ENCODE assay signal across 15 cellular contexts in the genomic region with DNA sequence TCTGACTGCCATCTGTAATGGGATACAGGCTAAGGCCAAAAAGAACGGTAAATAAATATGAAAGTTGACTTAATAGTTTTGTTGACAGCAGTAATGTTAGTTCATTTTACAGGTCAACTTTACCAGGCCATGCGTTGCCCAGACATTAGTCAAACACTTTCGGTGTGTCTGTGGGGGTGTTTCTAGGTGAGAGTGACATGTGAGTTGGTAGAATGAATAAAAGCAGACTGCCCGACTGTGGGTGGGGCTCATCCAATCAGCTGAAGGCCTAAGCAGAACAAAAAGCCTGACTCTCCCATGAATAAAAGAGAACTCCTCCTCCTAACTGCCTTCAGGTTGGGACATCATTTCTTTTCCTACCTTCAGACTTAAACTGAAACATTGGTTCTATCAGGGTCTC.
DNase-seq lines count a peak whose midpoint lies in the region; ATAC-seq and TF ChIP-seq lines count a peak whose summit lies in the region.
"Had no signal": no experiment of that assay in that cellular context is flagged by ENCODE, and none has a peak within 500 bp of the region (broad histone marks: within the 10 kb centered on the region; RNA-seq: fewer than 3 reads in every experiment).

No MANE protein-coding gene starts in this region.

- no peaks in the 10 kb centered on the region for H3K9me2 ChIP-seq in PC-3 (replicated peaks; ENCODE audit: low read length)

- H3K4me3 Mint-ChIP-seq in glutamatergic neuron (ENCODE audit: unreplicated experiment), result no peak overlapping the region
- H3K4me3 Mint-ChIP-seq: CD8-positive, alpha-beta memory T cell; GM23338 had no signal

- H3K27me3 Mint-ChIP-seq in glutamatergic neuron (ENCODE audit: unreplicated experiment), result no peaks in the 10 kb centered on the region

- H3K4me1 Mint-ChIP-seq in glutamatergic neuron (ENCODE audit: low read depth, unreplicated experiment), result peaks cover 5% of the 10 kb centered on the region

- H3K36me3 Mint-ChIP-seq in glutamatergic neuron (ENCODE audit: unreplicated experiment), result no peaks in the 10 kb centered on the region
- H3K36me3 Mint-ChIP-seq: CD8-positive, alpha-beta memory T cell had no signal

- no peaks in the 10 kb centered on the region for H3K9me3 Mint-ChIP-seq in glutamatergic neuron (ENCODE audit: unreplicated experiment)
- H3K9me3 Mint-ChIP-seq: CD8-positive, alpha-beta memory T cell; GM23338 had no signal

- H3K27me3 ChIP-seq in left ventricle myocardium inferior (ENCODE audit: low read depth) (peaks cover 9% of the 10 kb centered on the region), PC-3 (ENCODE audit: low read length) (no peaks in the 10 kb centered on the region), esophagus muscularis mucosa (no peaks in the 10 kb centered on the region), WERI-Rb-1 (ENCODE audit: insufficient read depth, low read depth, severe bottlenecking) (no peaks in the 10 kb centered on the region)
- H3K27me3 ChIP-seq: BE2C had no signal

- POLR2A ChIA-PET in PC-3 (lab: Charles Lee; ENCODE audit: unreplicated experiment), result no interaction called here

- ATAC-seq in Right ventricle myocardium superior (ENCODE audit: poor library complexity) (no peak), PC-3 (no peak), GM21786 (IDR thresholded peaks at IDR 0.05; ENCODE audit: unreplicated experiment) (no peak)
- ATAC-seq: GM23338 had no signal

- intact Hi-C loops in left ventricle myocardium inferior (cut with micrococcal nuclease), result no loop called here
- intact Hi-C loops in Right ventricle myocardium superior (cut with DNase I), result no loop called here
- intact Hi-C loops in PC-3 (cut with micrococcal nuclease), result no loop called here
- intact Hi-C loops in esophagus muscularis mucosa (cut with DNase I), result no loop called here

- H3K4me3 ChIP-seq in left ventricle myocardium inferior (no peak overlapping the region), PC-3 (ENCODE audit: low read length) (no peak overlapping the region), esophagus muscularis mucosa (no peak overlapping the region), WERI-Rb-1 (ENCODE audit: low read depth, low read length) (no peak overlapping the region)
- H3K4me3 ChIP-seq: GM23338 had no signal

- no peaks in the 10 kb centered on the region for H4K20me1 ChIP-seq in PC-3 (ENCODE audit: low read length)

- TF ChIP-seq CTCF in left ventricle myocardium inferior (IDR thresholded peaks at IDR 0.05; ENCODE audit: borderline replicate concordance) (no peak), PC-3 (conservative IDR thresholded peaks at IDR 0.05; ENCODE audit: low read depth, low read length) (no peak), esophagus muscularis mucosa (IDR thresholded peaks at IDR 0.05) (no peak), WERI-Rb-1 (IDR thresholded peaks at IDR 0.05; ENCODE audit: low read depth, low read length) (no peak), glutamatergic neuron (IDR thresholded peaks at IDR 0.05; ENCODE audit: partially characterized antibody, unreplicated experiment) (no peak)

- no peak overlapping the region for H3K9ac ChIP-seq in PC-3 (ENCODE audit: low read length)

- BruUV-seq in PC-3 (replicated peaks; lab: Mats Ljungman, UMichigan), result no TSS peak

- H3K79me2 ChIP-seq in PC-3 (ENCODE audit: low read length), result no peaks in the 10 kb centered on the region

- no peaks in the 10 kb centered on the region for H3K9me3 ChIP-seq in left ventricle myocardium inferior (replicated peaks)
- H3K9me3 ChIP-seq in PC-3 (ENCODE audit: low read length), result no peaks in the 10 kb centered on the region
- H3K9me3 ChIP-seq in esophagus muscularis mucosa, result no peaks in the 10 kb centered on the region
- no peaks in the 10 kb centered on the region for H3K9me3 ChIP-seq in WERI-Rb-1 (ENCODE audit: severe bottlenecking)
- H3K9me3 ChIP-seq: BE2C, Caco-2 had no signal

- no peak overlapping the region for H2AFZ ChIP-seq in PC-3 (ENCODE audit: low read length)
- H2AFZ ChIP-seq: GM23338 had no signal

- TF ChIP-seq EP300 in esophagus muscularis mucosa (IDR thresholded peaks at IDR 0.05), result no peak

- peaks cover 32% of the 10 kb centered on the region for H3K4me1 ChIP-seq in left ventricle myocardium inferior
- peaks cover 6% of the 10 kb centered on the region; the same call in 1 of the 2 replicates for H3K4me1 ChIP-seq in PC-3 (ENCODE audit: insufficient read depth, low read length)
- H3K4me1 ChIP-seq in esophagus muscularis mucosa, result peaks cover 4 to 19% (median 7%) of the 10 kb centered on the region in 4 donors
- H3K4me1 ChIP-seq: BE2C had no signal

- peak overlapping the region; percentile 81 for H3K27ac ChIP-seq in left ventricle myocardium inferior (replicated peaks)
- no peak overlapping the region for H3K27ac ChIP-seq in PC-3 (ENCODE audit: low read length)
- H3K27ac ChIP-seq in esophagus muscularis mucosa (replicated peaks in 1 of 4), result no peak overlapping the region
- H3K27ac ChIP-seq in WERI-Rb-1, result no peak overlapping the region
- H3K27ac ChIP-seq: HL-60 had no signal

- no peak for TF ChIP-seq POLR2A in esophagus muscularis mucosa (IDR thresholded peaks at IDR 0.05; ENCODE audit: low read depth)

- H3F3A ChIP-seq in PC-3 (ENCODE audit: low read length, unreplicated experiment), result no peaks in the 10 kb centered on the region

- CTCF ChIA-PET in PC-3 (lab: Charles Lee), result interaction anchor here (0.7 kb wide), 1 partner anchor 27 kb away, joined by 6 read pairs; no protein-coding TSS in a partner anchor

- H3K36me3 ChIP-seq in left ventricle myocardium inferior, result no peaks in the 10 kb centered on the region
- no peaks in the 10 kb centered on the region for H3K36me3 ChIP-seq in PC-3 (ENCODE audit: low read depth, low read length)
- H3K36me3 ChIP-seq in esophagus muscularis mucosa, result no peaks in the 10 kb centered on the region
- no peaks in the 10 kb centered on the region for H3K36me3 ChIP-seq in WERI-Rb-1
- H3K36me3 ChIP-seq: BE2C had no signal

- no peak for DNase-seq in left ventricle myocardium inferior
- no peak for DNase-seq in Right ventricle myocardium superior
- DNase-seq in PC-3, result peak; percentile 35
- DNase-seq in esophagus muscularis mucosa (ENCODE audit: extremely low spot score), result peak; percentile 47
- no peak for DNase-seq in NCI-H82 (lab: John Stamatoyannopoulos, UW)
- no peak for DNase-seq in WERI-Rb-1
- no peak for DNase-seq in glutamatergic neuron
- DNase-seq: BE2C; Caco-2; CD8-positive, alpha-beta memory T cell; DMS53; H7 had no signal

- WGBS in esophagus muscularis mucosa, result 84% methylated on average over 4 of the region's 4 CpGs

- H3K4me2 ChIP-seq in PC-3 (ENCODE audit: low read length), result no peak overlapping the region
- H3K4me2 ChIP-seq: GM23338 had no signal

- H3K27ac Mint-ChIP-seq in glutamatergic neuron (ENCODE audit: unreplicated experiment), result no peak overlapping the region
- H3K27ac Mint-ChIP-seq: CD8-positive, alpha-beta memory T cell; GM23338 had no signal

Comparison
In these comparisons a context has a peak if more than half of its experiments do, and no peak if none do; other contexts are left out.
1. DNase-seq: peak in PC-3 (single experiment) and esophagus muscularis mucosa (single experiment); none in left ventricle myocardium inferior (single experiment), Right ventricle myocardium superior (single experiment), NCI-H82 (single experiment), WERI-Rb-1 (single experiment) and glutamatergic neuron (single experiment).